16 cellular contexts compared by ENCODE assay signal in genomic region chr1:247390996-247391395, GRCh38. TPM values are rescaled to one million over a fixed set of nuclear protein-coding genes. Genes with fewer than 3 reads are reported as not detected.
DNase-seq lines count a peak whose midpoint lies in the region; ATAC-seq, FAIRE-seq and TF ChIP-seq lines count a peak whose summit lies in the region.
"Had no signal": no experiment of that assay in that cellular context is flagged by ENCODE, and none has a peak within 500 bp of the region (broad histone marks: within the 10 kb centered on the region; RNA-seq: fewer than 3 reads in every experiment).

No MANE protein-coding gene starts in this region.

- H2AFZ ChIP-seq in MM.1S (ENCODE audit: low read length), result no peak overlapping the region
- no peak overlapping the region for H2AFZ ChIP-seq in GM12878 (ENCODE audit: control insufficient read depth, low read depth, low read length)
- H2AFZ ChIP-seq: PC-9 had no signal

- TF ChIP-seq EP300 in GM12878 (IDR thresholded peaks at IDR 0.05; ENCODE audit: borderline replicate concordance in 1 of 2, control insufficient read depth in 1 of 2, low read depth in 2 of 2, low read length in 2 of 2) (no peak), ovary (IDR thresholded peaks at IDR 0.05) (no peak)

- no peak overlapping the region for H3K4me3 Mint-ChIP-seq in activated CD4-positive, alpha-beta T cell treated with anti-CD3 and anti-CD28 coated beads, Interleukin-2, amount 10 ng/mL, durations not matched to agents 7 days and 5 days

- H3K27me3 ChIP-seq in MM.1S (replicated peaks; ENCODE audit: insufficient read depth, low read length) (0 out of 2 replicates have a peak, but pooled peaks cover 3% of the 10 kb centered on the region), GM12878 (replicated peaks in 1 of 2; ENCODE audit: control insufficient read depth in 2 of 2, insufficient read depth in 2 of 2, low read length in 1 of 2) (no peaks in the 10 kb centered on the region), thymus (ENCODE audit: control insufficient read depth, insufficient read depth) (no peaks in the 10 kb centered on the region), ovary (no peaks in the 10 kb centered on the region)
- H3K27me3 ChIP-seq: SJSA1 had no signal

- TF ChIP-seq POLR2A in GM12878 (IDR thresholded peaks at IDR 0.05; ENCODE audit: low read depth, low read length) (no peak), ovary (IDR thresholded peaks at IDR 0.05) (no peak)

- TF ChIP-seq CTCF in MM.1S (IDR thresholded peaks at IDR 0.05; ENCODE audit: low read length) (no peak), GM12878 (IDR thresholded peaks at IDR 0.05 in 2 of 3, conservative IDR thresholded peaks at IDR 0.05 in 1 of 3; ENCODE audit: control insufficient read depth in 2 of 3, extremely low read depth in 1 of 3, insufficient read depth in 1 of 3, low read depth in 3 of 3, low read length in 3 of 3) (no peak), ovary (IDR thresholded peaks at IDR 0.05) (no peak)

- no peak for TF ChIP-seq RAD21 in GM12878 (IDR thresholded peaks at IDR 0.05; ENCODE audit: insufficient read depth, low read depth, low read length)

- H3K27me3 Mint-ChIP-seq in activated CD4-positive, alpha-beta T cell treated with anti-CD3 and anti-CD28 coated beads, Interleukin-2, amount 10 ng/mL, durations not matched to agents 7 days and 5 days, result peaks cover 13% of the 10 kb centered on the region

- H3K4me1 ChIP-seq in MM.1S (ENCODE audit: low read length), result peaks cover 18% of the 10 kb centered on the region
- peaks cover 29% of the 10 kb centered on the region for H3K4me1 ChIP-seq in GM12878 (ENCODE audit: control insufficient read depth, insufficient read depth, low read length)
- H3K4me1 ChIP-seq in thymus (ENCODE audit: control insufficient read depth, insufficient read depth, low read length), result peaks cover 6% of the 10 kb centered on the region
- H3K4me1 ChIP-seq in ovary (ENCODE audit: insufficient read depth), result no peaks in the 10 kb centered on the region
- H3K4me1 ChIP-seq: SJSA1 had no signal

- no peaks in the 10 kb centered on the region for H3K9me2 ChIP-seq in MM.1S (replicated peaks; ENCODE audit: insufficient read depth, low read length)

- SMC1A ChIA-PET in GM12878 (lab: Charles Lee; ENCODE audit: uncharacterized antibody, unreplicated experiment), result interaction anchor here (0.7 to 7.4 kb wide), 22 partner anchors 9 to 472 kb away, joined by 3 to 174 read pairs (median 7); partner anchors contain the start of gene NLRP3

- H3K79me2 ChIP-seq in MM.1S (ENCODE audit: low read length) (no peaks in the 10 kb centered on the region), GM12878 (ENCODE audit: control insufficient read depth, insufficient read depth, low read length) (no peaks in the 10 kb centered on the region)

- CTCF ChIA-PET in activated CD4-positive, alpha-beta T cell treated with anti-CD3 and anti-CD28 coated beads, Interleukin-2, amount 10 ng/mL, durations not matched to agents 7 days and 5 days (lab: Charles Lee), result interaction anchor here (0.7 kb wide), 1 partner anchor 186 kb away, joined by 3 read pairs; no protein-coding TSS in a partner anchor
- CTCF ChIA-PET in GM12878 (lab: Yijun Ruan, JAX), result interaction anchor here (1.1 to 6.2 kb wide), 15 partner anchors 8 to 1415 kb away, joined by 3 to 197 read pairs (median 16); partner anchors contain the start of gene NLRP3

- H4K20me1 ChIP-seq in MM.1S (ENCODE audit: insufficient read depth, low read length) (no peaks in the 10 kb centered on the region), GM12878 (ENCODE audit: control insufficient read depth, insufficient read depth) (no peaks in the 10 kb centered on the region)

- BruUV-seq in GM12878 (replicated peaks; lab: Mats Ljungman, UMichigan), result no TSS peak

- no peaks in the 10 kb centered on the region for H3K36me3 Mint-ChIP-seq in activated CD4-positive, alpha-beta T cell treated with anti-CD3 and anti-CD28 coated beads, Interleukin-2, amount 10 ng/mL, durations not matched to agents 7 days and 5 days (ENCODE audit: low read depth)

- 36% methylated on average over 4 of the region's 4 CpGs for WGBS in GM12878 (ENCODE audit: insufficient coverage, insufficient replicate concordance, low lambda C conversion rate, missing lambda C conversion rate)
- 94% methylated on average over 4 of the region's 4 CpGs for WGBS in thymus
- 87 to 99% (median 91%) methylated on average over 4 of the region's 4 CpGs for WGBS in ovary, 3 donors

- no peak for FAIRE-seq in GM12878 (lab: Jason Lieb, UNC)

- in situ Hi-C loops in GM12878 (cut with MboI), result no loop called here

- no peaks in the 10 kb centered on the region for H3K9me3 Mint-ChIP-seq in activated CD4-positive, alpha-beta T cell treated with anti-CD3 and anti-CD28 coated beads, Interleukin-2, amount 10 ng/mL, durations not matched to agents 7 days and 5 days

- H3K4me1 Mint-ChIP-seq in activated CD4-positive, alpha-beta T cell treated with anti-CD3 and anti-CD28 coated beads, Interleukin-2, amount 10 ng/mL, durations not matched to agents 7 days and 5 days, result peaks cover 15% of the 10 kb centered on the region

- RAD21 ChIA-PET in GM12878 (lab: Charles Lee; ENCODE audit: unreplicated experiment), result interaction anchor here (0.7 to 5.1 kb wide), 25 partner anchors 8 to 181 kb away, joined by 3 to 140 read pairs (median 7); partner anchors contain the start of gene NLRP3

- ATAC-seq in GM12878, result no peak

- no peak overlapping the region for H3K4me3 ChIP-seq in MM.1S (ENCODE audit: low read length)
- H3K4me3 ChIP-seq in GM12878, result no peak overlapping the region
- H3K4me3 ChIP-seq in thymus (ENCODE audit: low read length), result no peak overlapping the region
- no peak overlapping the region for H3K4me3 ChIP-seq in ovary
- H3K4me3 ChIP-seq: K562, PC-9, SJSA1 had no signal

- H3K4me2 ChIP-seq in MM.1S (ENCODE audit: low read depth, low read length) (peak overlapping the region; percentile 18; the same call in 1 of the 2 replicates), GM12878 (ENCODE audit: control insufficient read depth, insufficient read depth) (peak overlapping the region; percentile 46)

- peaks cover 15% of the 10 kb centered on the region for H3F3A ChIP-seq in MM.1S (ENCODE audit: insufficient read depth, low read length)

- intact Hi-C loops in GM12878 (cut with micrococcal nuclease; ENCODE audit: unreplicated experiment) (loop anchor here (1.0 kb wide), 5 partner anchors 16 to 185 kb away; no protein-coding TSS in a partner anchor), ovary (cut with DNase I) (no loop called here)

- H3K27ac ChIP-seq in MM.1S (ENCODE audit: low read length) (peak overlapping the region; percentile 47; the same call in 1 of the 2 replicates), GM12878 (ENCODE audit: control insufficient read depth, insufficient read depth) (no peak overlapping the region), thymus (ENCODE audit: low read depth) (peak overlapping the region; percentile 42), ovary (no peak overlapping the region)
- H3K27ac ChIP-seq: C4-2B, PC-9, SJSA1 had no signal

- no peaks in the 10 kb centered on the region for H3K9me3 ChIP-seq in MM.1S (replicated peaks; ENCODE audit: insufficient read depth, low read length)
- no peaks in the 10 kb centered on the region for H3K9me3 ChIP-seq in GM12878 (replicated peaks; ENCODE audit: control insufficient read depth, insufficient read depth, low read length)
- no peaks in the 10 kb centered on the region for H3K9me3 ChIP-seq in thymus (ENCODE audit: control insufficient read depth)
- no peaks in the 10 kb centered on the region for H3K9me3 ChIP-seq in ovary
- H3K9me3 ChIP-seq: SJSA1 had no signal

- peak overlapping the region; percentile 58 for H3K27ac Mint-ChIP-seq in activated CD4-positive, alpha-beta T cell treated with anti-CD3 and anti-CD28 coated beads, Interleukin-2, amount 10 ng/mL, durations not matched to agents 7 days and 5 days

- no peak for DNase-seq in activated CD4-positive, alpha-beta T cell treated with anti-CD3 and anti-CD28 coated beads, Interleukin-2, amount 10 ng/mL, durations not matched to agents 7 days and 5 days
- no peak for DNase-seq in activated CD4-positive, alpha-beta T cell treated with anti-CD3 and anti-CD28 coated beads, Interleukin-2, amount 50 U/mL, for 4 hours
- DNase-seq in MM.1S, result no peak
- DNase-seq in GM12878 (ENCODE audit: low read depth, low spot score), result no peak
- DNase-seq in COR-L47 (lab: John Stamatoyannopoulos, UW), result no peak
- DNase-seq in ovary, result no peak
- no peak for DNase-seq in NCI-H2029 (lab: John Stamatoyannopoulos, UW)
- DNase-seq: 8988T, NCI-H2081, NCI-H510A, NCI-H774, PC-9 had no signal

- H3K9ac ChIP-seq in MM.1S (ENCODE audit: low read length) (no peak overlapping the region), GM12878 (ENCODE audit: control insufficient read depth, insufficient read depth, low read length) (no peak overlapping the region)

- H3K36me3 ChIP-seq in MM.1S (replicated peaks; ENCODE audit: insufficient read depth, low read length) (no peaks in the 10 kb centered on the region), GM12878 (ENCODE audit: control insufficient read depth in 2 of 2, insufficient read depth in 2 of 2, low read length in 1 of 2) (no peaks in the 10 kb centered on the region), thymus (ENCODE audit: control insufficient read depth, insufficient read depth) (no peaks in the 10 kb centered on the region), ovary (no peaks in the 10 kb centered on the region)
- H3K36me3 ChIP-seq: SJSA1 had no signal

- POLR2A ChIA-PET in activated CD4-positive, alpha-beta T cell treated with anti-CD3 and anti-CD28 coated beads, Interleukin-2, amount 10 ng/mL, durations not matched to agents 7 days and 5 days (lab: Charles Lee), result no interaction called here
- POLR2A ChIA-PET in GM12878 (lab: Charles Lee), result interaction anchor here (0.6 to 2.0 kb wide), 5 partner anchors 23 to 616 kb away, joined by 3 to 11 read pairs (median 3); partner anchors contain the start of gene NLRP3

RNA-seq across cellular contexts. Expression of gene NLRP3, which starts 25.0 kb away (rescaled TPM):
- 1 to 10 TPM; 1.4 to 2.5 TPM for total RNA-seq in activated CD4-positive, alpha-beta T cell treated with anti-CD3 and anti-CD28 coated beads, Interleukin-2, amount 10 ng/mL, durations not matched to agents 7 days and 5 days
- total RNA-seq in GM12878 (2013; cell fraction: nucleolus; rRNA removed), result 11.1 and 15.1 TPM in 2 replicates
- total RNA-seq in GM12878 (2014; rRNA removed), result 10.4 and 11.6 TPM in 2 replicates
- total RNA-seq in GM12878 (2014; rRNA removed; fragmentation: Illumina TruSeq; extraction: Trizol), result 9.7 and 9.8 TPM in 2 replicates
- total RNA-seq in GM12878 (2021), result 8.4 and 9.5 TPM in 2 replicates
- polyA plus RNA-seq in GM12878 (2011; ENCODE audit: low read depth), result 0.12 TPM
- polyA plus RNA-seq in GM12878 (2011; rRNA removed), result 1.8 and 2.4 TPM in 2 replicates
- polyA plus RNA-seq in GM12878 (2011; cell fraction: cytosol; rRNA removed), result 1.9 and 3.3 TPM in 2 replicates
- polyA plus RNA-seq in GM12878 (2011; cell fraction: nucleus; rRNA removed), result 1.1 and 2.6 TPM in 2 replicates
- 0.10 and 0.37 TPM in 2 replicates for polyA plus RNA-seq in GM12878 (2012)
- polyA plus RNA-seq in GM12878 (2014; fragmentation: Illumina TruSeq; extraction: Trizol), result 6.5 and 7.8 TPM in 2 replicates
- polyA plus RNA-seq in GM12878 (2014; fragmentation: Nextera tagmentation; extraction: Ambion mirVana), result 1 to 10 TPM; 2.5 to 3.4 TPM
- 6.6 and 7.2 TPM in 2 replicates for polyA plus RNA-seq in GM12878 (2014; rRNA removed)
- polyA plus RNA-seq in GM12878 (2016; fragmentation: Nextera tagmentation; extraction: Ambion mirVana), result 1 to 10 TPM; 2.4 to 3.4 TPM
- 3.4 and 4.1 TPM in 2 replicates for polyA minus RNA-seq in GM12878 (2011; rRNA and poly(A)+ RNA removed)
- 0.67 and 2.0 TPM in 2 replicates for polyA minus RNA-seq in GM12878 (2011; cell fraction: cytosol; rRNA and poly(A)+ RNA removed)
- 0.85 and 2.3 TPM in 2 replicates for polyA minus RNA-seq in GM12878 (2011; cell fraction: nucleus; rRNA and poly(A)+ RNA removed)
- 2.6 TPM for polyA plus RNA-seq in thymus
- total RNA-seq in ovary, result 1 to 10 TPM in 6 of 7 donors, under 1 TPM in 1; 0.61 to 1.7 (median 1.2) TPM
- polyA plus RNA-seq in ovary, result 1 to 10 TPM in 1 of 2 donors, under 1 TPM in 1; 0.50 to 2.2 TPM
- total RNA-seq: K562, PC-9 had no signal
- polyA plus RNA-seq: K562 had no signal

RNA-seq across cellular contexts. Expression of gene ZNF496, which starts 59.3 kb away (rescaled TPM):
- 1 to 10 TPM; 7.2 to 7.4 TPM for total RNA-seq in activated CD4-positive, alpha-beta T cell treated with anti-CD3 and anti-CD28 coated beads, Interleukin-2, amount 10 ng/mL, durations not matched to agents 7 days and 5 days
- 127 and 144 TPM in 2 replicates for total RNA-seq in GM12878 (2013; cell fraction: nucleolus; rRNA removed)
- total RNA-seq in GM12878 (2014; rRNA removed) (16.6 and 21.0 TPM in 2 replicates), GM12878 (2014; rRNA removed; fragmentation: Illumina TruSeq; extraction: Trizol) (11.6 and 12.1 TPM in 2 replicates), GM12878 (2021) (24.9 and 26.4 TPM in 2 replicates), ovary (10 to 100 TPM; 31.8 to 53.8 (median 42.4) TPM)
- 7.0 TPM for polyA plus RNA-seq in GM12878 (2011; ENCODE audit: low read depth)
- polyA plus RNA-seq in GM12878 (2011; rRNA removed) (14.5 and 21.4 TPM in 2 replicates), GM12878 (2014; fragmentation: Illumina TruSeq; extraction: Trizol) (11.5 and 12.7 TPM in 2 replicates), GM12878 (2014; fragmentation: Nextera tagmentation; extraction: Ambion mirVana) (1 to 10 TPM; 1.6 to 3.0 TPM), GM12878 (2014; rRNA removed) (21.4 and 21.9 TPM in 2 replicates), GM12878 (2016; fragmentation: Nextera tagmentation; extraction: Ambion mirVana) (10 to 100 TPM; 12.3 TPM), thymus (40.0 TPM), ovary (10 to 100 TPM; 19.3 to 28.6 TPM)
- polyA plus RNA-seq in GM12878 (2011; cell fraction: cytosol; rRNA removed), result 23.4 and 26.0 TPM in 2 replicates
- polyA plus RNA-seq in GM12878 (2011; cell fraction: nucleus; rRNA removed), result 44.1 and 50.6 TPM in 2 replicates
- 13.1 and 14.3 TPM in 2 replicates for polyA plus RNA-seq in GM12878 (2012)
- polyA minus RNA-seq in GM12878 (2011; rRNA and poly(A)+ RNA removed), result 28.3 and 39.2 TPM in 2 replicates
- 8.8 and 10.3 TPM in 2 replicates for polyA minus RNA-seq in GM12878 (2011; cell fraction: cytosol; rRNA and poly(A)+ RNA removed)
- 13.4 and 24.2 TPM in 2 replicates for polyA minus RNA-seq in GM12878 (2011; cell fraction: nucleus; rRNA and poly(A)+ RNA removed)

Comparison
In these comparisons a context has a peak if more than half of its experiments do, and no peak if none do; other contexts are left out.
1. H3K27ac ChIP-seq: peak in MM.1S (single experiment) and thymus (single experiment); none in GM12878 (single experiment) and ovary (0 of 2).